Comparison of ENCODE assay signal across 11 cellular contexts in genomic region chr10:91711885-91712284, GRCh38.
DNase-seq lines count a peak whose midpoint lies in the region; ATAC-seq, FAIRE-seq and TF ChIP-seq lines count a peak whose summit lies in the region.
"Had no signal": no experiment of that assay in that cellular context is flagged by ENCODE, and none has a peak within 500 bp of the region (broad histone marks: within the 10 kb centered on the region; RNA-seq: fewer than 3 reads in every experiment).

No MANE protein-coding gene starts in this region.

- H4K20me1 ChIP-seq in KMS-11 (ENCODE audit: insufficient read depth) = no peaks in the 10 kb centered on the region

- H3K4me1 ChIP-seq in KMS-11 (ENCODE audit: low read depth, poor library complexity, severe bottlenecking) = peaks cover 15% of the 10 kb centered on the region
- no peaks in the 10 kb centered on the region for H3K4me1 ChIP-seq in small intestine (ENCODE audit: control insufficient read depth in 2 of 2, insufficient read depth in 1 of 2, low read depth in 1 of 2, low read length in 1 of 2)

- peak; percentile 7 for DNase-seq in GM19238 (ENCODE audit: insufficient read length, low spot score)
- peak; percentile 36 for DNase-seq in renal cortical epithelial cell (ENCODE audit: low read depth)
- DNase-seq in foreskin melanocyte = no peak
- DNase-seq in small intestine = no peak
- no peak for DNase-seq in NCI-H128 (lab: John Stamatoyannopoulos, UW; ENCODE audit: unreplicated experiment)
- DNase-seq: activated CD8-positive, alpha-beta T cell treated with anti-CD3 and anti-CD28 coated beads, Interleukin-2, amount 10 ng/mL, durations not matched to agents 7 days and 5 days; heart right ventricle; stimulated activated naive CD8-positive, alpha-beta T cell treated with anti-CD3 and anti-CD28 coated beads, Interleukin-15, Interleukin-2, amounts not matched to agents 100 U/mL and 50 U/mL, for 24 hours had no signal

- no peak for FAIRE-seq in small intestine (lab: Jason Lieb, UNC)

- H3K27ac ChIP-seq in KMS-11 = peak overlapping the region; percentile 48
- H3K27ac ChIP-seq in small intestine (ENCODE audit: low read depth in 1 of 2, low read length in 1 of 2) = no peak overlapping the region
- H3K27ac ChIP-seq: heart right ventricle had no signal

- H3K4me3 ChIP-seq in KMS-11 (IDR thresholded peaks at IDR 0.05; ENCODE audit: insufficient read depth, low read depth, low read length) (no peak overlapping the region), small intestine (ENCODE audit: low read depth in 1 of 2, low read length in 2 of 2) (no peak overlapping the region)
- H3K4me3 ChIP-seq: heart right ventricle, smooth muscle cell had no signal

- H3K9me3 ChIP-seq in small intestine (ENCODE audit: control insufficient read depth, low read depth) = no peaks in the 10 kb centered on the region

- H3K4me2 ChIP-seq in KMS-11 = peak overlapping the region; percentile 66
- H3K4me2 ChIP-seq: smooth muscle cell had no signal

- peak overlapping the region; percentile 80 for H2AFZ ChIP-seq in KMS-11 (ENCODE audit: low read depth)

- no peaks in the 10 kb centered on the region for H3K27me3 ChIP-seq in KMS-11 (ENCODE audit: insufficient read depth, low read depth)
- no peaks in the 10 kb centered on the region for H3K27me3 ChIP-seq in small intestine (ENCODE audit: control insufficient read depth in 2 of 2, insufficient read depth in 2 of 2, low read length in 2 of 2)

- H3K36me3 ChIP-seq in KMS-11 (ENCODE audit: insufficient read depth) (no peaks in the 10 kb centered on the region), small intestine (ENCODE audit: control insufficient read depth in 2 of 2, insufficient read depth in 2 of 2, low read length in 2 of 2) (no peaks in the 10 kb centered on the region)
- H3K36me3 ChIP-seq: heart right ventricle had no signal

- peak; percentile 74 for ATAC-seq in HG02642 (IDR thresholded peaks at IDR 0.05; ENCODE audit: poor library complexity, unreplicated experiment)
- ATAC-seq: activated CD8-positive, alpha-beta T cell treated with anti-CD3 and anti-CD28 coated beads, Interleukin-2, amount 10 ng/mL, durations not matched to agents 7 days and 5 days; heart right ventricle; stimulated activated naive CD8-positive, alpha-beta T cell treated with anti-CD3 and anti-CD28 coated beads, Interleukin-15, Interleukin-2, amounts not matched to agents 100 U/mL and 50 U/mL, for 24 hours had no signal

- no peak for TF ChIP-seq CTCF in KMS-11 (conservative IDR thresholded peaks at IDR 0.05; ENCODE audit: low read depth, low read length)

- H3K79me2 ChIP-seq in KMS-11 (ENCODE audit: insufficient read depth, low read depth) = no peaks in the 10 kb centered on the region

- peak overlapping the region; percentile 50; the same call in 1 of the 2 replicates for H3K9ac ChIP-seq in KMS-11

Comparison
In these comparisons a context has a peak if more than half of its experiments do, and no peak if none do; other contexts are left out.
1. DNase-seq: peak in GM19238 (single experiment) and renal cortical epithelial cell (single experiment); none in foreskin melanocyte (single experiment), small intestine (single experiment) and NCI-H128 (single experiment).